ENCODE assay signal across 1 cellular context in the genomic region with DNA sequence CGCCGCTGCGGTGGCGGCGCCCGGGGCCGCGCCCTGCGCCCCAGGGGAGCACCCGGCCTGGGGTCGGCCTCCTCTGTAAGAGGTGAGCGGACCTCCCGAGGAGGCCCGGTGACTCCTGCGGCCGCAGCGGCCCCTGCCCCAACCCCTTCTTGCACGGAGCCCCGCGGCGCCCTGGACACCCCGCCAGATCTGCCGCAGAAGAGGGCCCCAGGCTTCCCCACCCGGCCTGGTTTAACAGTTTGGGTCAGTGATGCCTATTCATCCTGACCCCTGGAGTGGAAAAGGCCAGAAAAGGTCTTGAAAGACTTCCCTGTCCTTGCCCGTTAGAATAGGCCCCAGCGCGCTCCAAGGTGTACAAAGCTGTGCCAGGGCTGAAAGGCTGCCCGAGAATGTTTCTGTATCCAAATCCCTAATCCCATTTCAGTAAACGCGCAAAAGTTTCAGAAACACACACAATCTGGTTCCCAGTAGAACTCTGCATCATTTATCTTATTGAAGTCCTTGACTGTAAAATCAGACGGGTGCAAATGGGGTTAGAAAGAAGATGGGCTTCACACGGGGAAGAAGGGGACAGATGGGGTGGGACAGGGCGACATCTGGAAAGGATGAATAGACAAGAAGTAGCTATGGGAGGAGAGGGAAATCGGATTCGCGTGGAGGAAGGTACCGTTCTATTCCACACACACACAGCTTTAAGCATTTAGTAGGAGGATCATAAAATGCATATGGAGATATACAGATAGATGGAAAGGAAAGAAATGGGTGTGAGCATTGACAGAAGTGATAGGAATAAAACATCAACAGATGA.
A peak's percentile ranks its signal among the peaks of the same experiment; 100 is the strongest.
TF ChIP-seq lines count a peak whose summit lies in the region.

No MANE protein-coding gene starts in this region.

TF ChIP-seq in K562, 482 proteins besides CTCF, POLR2A, EP300 and RAD21 (continued from another document and continues in another):
- TF ChIP-seq, protein P1, sequence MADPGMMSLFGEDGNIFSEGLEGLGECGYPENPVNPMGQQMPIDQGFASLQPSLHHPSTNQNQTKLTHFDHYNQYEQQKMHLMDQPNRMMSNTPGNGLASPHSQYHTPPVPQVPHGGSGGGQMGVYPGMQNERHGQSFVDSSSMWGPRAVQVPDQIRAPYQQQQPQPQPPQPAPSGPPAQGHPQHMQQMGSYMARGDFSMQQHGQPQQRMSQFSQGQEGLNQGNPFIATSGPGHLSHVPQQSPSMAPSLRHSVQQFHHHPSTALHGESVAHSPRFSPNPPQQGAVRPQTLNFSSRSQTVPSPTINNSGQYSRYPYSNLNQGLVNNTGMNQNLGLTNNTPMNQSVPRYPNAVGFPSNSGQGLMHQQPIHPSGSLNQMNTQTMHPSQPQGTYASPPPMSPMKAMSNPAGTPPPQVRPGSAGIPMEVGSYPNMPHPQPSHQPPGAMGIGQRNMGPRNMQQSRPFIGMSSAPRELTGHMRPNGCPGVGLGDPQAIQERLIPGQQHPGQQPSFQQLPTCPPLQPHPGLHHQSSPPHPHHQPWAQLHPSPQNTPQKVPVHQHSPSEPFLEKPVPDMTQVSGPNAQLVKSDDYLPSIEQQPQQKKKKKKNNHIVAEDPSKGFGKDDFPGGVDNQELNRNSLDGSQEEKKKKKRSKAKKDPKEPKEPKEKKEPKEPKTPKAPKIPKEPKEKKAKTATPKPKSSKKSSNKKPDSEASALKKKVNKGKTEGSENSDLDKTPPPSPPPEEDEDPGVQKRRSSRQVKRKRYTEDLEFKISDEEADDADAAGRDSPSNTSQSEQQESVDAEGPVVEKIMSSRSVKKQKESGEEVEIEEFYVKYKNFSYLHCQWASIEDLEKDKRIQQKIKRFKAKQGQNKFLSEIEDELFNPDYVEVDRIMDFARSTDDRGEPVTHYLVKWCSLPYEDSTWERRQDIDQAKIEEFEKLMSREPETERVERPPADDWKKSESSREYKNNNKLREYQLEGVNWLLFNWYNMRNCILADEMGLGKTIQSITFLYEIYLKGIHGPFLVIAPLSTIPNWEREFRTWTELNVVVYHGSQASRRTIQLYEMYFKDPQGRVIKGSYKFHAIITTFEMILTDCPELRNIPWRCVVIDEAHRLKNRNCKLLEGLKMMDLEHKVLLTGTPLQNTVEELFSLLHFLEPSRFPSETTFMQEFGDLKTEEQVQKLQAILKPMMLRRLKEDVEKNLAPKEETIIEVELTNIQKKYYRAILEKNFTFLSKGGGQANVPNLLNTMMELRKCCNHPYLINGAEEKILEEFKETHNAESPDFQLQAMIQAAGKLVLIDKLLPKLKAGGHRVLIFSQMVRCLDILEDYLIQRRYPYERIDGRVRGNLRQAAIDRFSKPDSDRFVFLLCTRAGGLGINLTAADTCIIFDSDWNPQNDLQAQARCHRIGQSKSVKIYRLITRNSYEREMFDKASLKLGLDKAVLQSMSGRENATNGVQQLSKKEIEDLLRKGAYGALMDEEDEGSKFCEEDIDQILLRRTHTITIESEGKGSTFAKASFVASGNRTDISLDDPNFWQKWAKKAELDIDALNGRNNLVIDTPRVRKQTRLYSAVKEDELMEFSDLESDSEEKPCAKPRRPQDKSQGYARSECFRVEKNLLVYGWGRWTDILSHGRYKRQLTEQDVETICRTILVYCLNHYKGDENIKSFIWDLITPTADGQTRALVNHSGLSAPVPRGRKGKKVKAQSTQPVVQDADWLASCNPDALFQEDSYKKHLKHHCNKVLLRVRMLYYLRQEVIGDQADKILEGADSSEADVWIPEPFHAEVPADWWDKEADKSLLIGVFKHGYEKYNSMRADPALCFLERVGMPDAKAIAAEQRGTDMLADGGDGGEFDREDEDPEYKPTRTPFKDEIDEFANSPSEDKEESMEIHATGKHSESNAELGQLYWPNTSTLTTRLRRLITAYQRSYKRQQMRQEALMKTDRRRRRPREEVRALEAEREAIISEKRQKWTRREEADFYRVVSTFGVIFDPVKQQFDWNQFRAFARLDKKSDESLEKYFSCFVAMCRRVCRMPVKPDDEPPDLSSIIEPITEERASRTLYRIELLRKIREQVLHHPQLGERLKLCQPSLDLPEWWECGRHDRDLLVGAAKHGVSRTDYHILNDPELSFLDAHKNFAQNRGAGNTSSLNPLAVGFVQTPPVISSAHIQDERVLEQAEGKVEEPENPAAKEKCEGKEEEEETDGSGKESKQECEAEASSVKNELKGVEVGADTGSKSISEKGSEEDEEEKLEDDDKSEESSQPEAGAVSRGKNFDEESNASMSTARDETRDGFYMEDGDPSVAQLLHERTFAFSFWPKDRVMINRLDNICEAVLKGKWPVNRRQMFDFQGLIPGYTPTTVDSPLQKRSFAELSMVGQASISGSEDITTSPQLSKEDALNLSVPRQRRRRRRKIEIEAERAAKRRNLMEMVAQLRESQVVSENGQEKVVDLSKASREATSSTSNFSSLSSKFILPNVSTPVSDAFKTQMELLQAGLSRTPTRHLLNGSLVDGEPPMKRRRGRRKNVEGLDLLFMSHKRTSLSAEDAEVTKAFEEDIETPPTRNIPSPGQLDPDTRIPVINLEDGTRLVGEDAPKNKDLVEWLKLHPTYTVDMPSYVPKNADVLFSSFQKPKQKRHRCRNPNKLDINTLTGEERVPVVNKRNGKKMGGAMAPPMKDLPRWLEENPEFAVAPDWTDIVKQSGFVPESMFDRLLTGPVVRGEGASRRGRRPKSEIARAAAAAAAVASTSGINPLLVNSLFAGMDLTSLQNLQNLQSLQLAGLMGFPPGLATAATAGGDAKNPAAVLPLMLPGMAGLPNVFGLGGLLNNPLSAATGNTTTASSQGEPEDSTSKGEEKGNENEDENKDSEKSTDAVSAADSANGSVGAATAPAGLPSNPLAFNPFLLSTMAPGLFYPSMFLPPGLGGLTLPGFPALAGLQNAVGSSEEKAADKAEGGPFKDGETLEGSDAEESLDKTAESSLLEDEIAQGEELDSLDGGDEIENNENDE (IDR thresholded peaks at IDR 0.05; ENCODE audit: low read depth, low read length), result no peak
- TF ChIP-seq FUS (optimal IDR thresholded peaks at IDR 0.05; ENCODE audit: low read depth, low read length) (no peak), RHOXF2B (CRISPR knock-in tag; conservative IDR thresholded peaks at IDR 0.05) (no peak), LEF1 (IDR thresholded peaks at IDR 0.05) (no peak), SAFB2 (IDR thresholded peaks at IDR 0.05; ENCODE audit: borderline replicate concordance, low read depth, low read length, severe bottlenecking) (no peak), HDAC3 (IDR thresholded peaks at IDR 0.05; ENCODE audit: borderline replicate concordance, partially characterized antibody) (no peak), CHCHD3 (CRISPR knock-in tag; IDR thresholded peaks at IDR 0.05) (no peak), ZNF57 (CRISPR knock-in tag; IDR thresholded peaks at IDR 0.05) (0 out of 2 replicates have a peak, but pooled peaks have one; percentile 40), SMARCC2 (IDR thresholded peaks at IDR 0.05; ENCODE audit: low read depth) (no peak), SIN3A (IDR thresholded peaks at IDR 0.05; ENCODE audit: borderline replicate concordance in 2 of 2, control insufficient read depth in 1 of 2, low read depth in 2 of 2, low read length in 2 of 2) (no peak), CSDE1 (IDR thresholded peaks at IDR 0.05) (no peak), MYNN (IDR thresholded peaks at IDR 0.05) (no peak), MYNN (CRISPR knock-in tag; IDR thresholded peaks at IDR 0.05) (no peak), STAT5A (IDR thresholded peaks at IDR 0.05; ENCODE audit: borderline replicate concordance, low read length) (no peak), FIP1L1 (IDR thresholded peaks at IDR 0.05; ENCODE audit: low read depth, low read length, poor library complexity, severe bottlenecking) (no peak), ZFPM2 (CRISPR knock-in tag; IDR thresholded peaks at IDR 0.05) (no peak), KDM5B (IDR thresholded peaks at IDR 0.05; ENCODE audit: insufficient replicate concordance, low read depth, low read length) (peak; percentile 25), EP400 (IDR thresholded peaks at IDR 0.05) (0 out of 2 replicates have a peak, but pooled peaks have one; percentile 10), CHD4 (IDR thresholded peaks at IDR 0.05; ENCODE audit: insufficient read depth, insufficient replicate concordance, low read depth, low read length, poor library complexity, severe bottlenecking) (no peak), TBP (optimal IDR thresholded peaks at IDR 0.05; ENCODE audit: low read depth, low read length) (peak; percentile 24), TCFL5 (CRISPR knock-in tag; conservative IDR thresholded peaks at IDR 0.05) (no peak), HDAC8 (tag; IDR thresholded peaks at IDR 0.05) (no peak)
- TF ChIP-seq, protein P2, sequence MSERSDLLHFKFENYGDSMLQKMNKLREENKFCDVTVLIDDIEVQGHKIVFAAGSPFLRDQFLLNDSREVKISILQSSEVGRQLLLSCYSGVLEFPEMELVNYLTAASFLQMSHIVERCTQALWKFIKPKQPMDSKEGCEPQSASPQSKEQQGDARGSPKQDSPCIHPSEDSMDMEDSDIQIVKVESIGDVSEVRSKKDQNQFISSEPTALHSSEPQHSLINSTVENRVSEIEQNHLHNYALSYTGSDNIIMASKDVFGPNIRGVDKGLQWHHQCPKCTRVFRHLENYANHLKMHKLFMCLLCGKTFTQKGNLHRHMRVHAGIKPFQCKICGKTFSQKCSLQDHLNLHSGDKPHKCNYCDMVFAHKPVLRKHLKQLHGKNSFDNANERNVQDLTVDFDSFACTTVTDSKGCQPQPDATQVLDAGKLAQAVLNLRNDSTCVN (CRISPR knock-in tag; IDR thresholded peaks at IDR 0.05), result 0 out of 2 replicates have a peak, but pooled peaks have one; percentile 46
- TF ChIP-seq, protein P3, sequence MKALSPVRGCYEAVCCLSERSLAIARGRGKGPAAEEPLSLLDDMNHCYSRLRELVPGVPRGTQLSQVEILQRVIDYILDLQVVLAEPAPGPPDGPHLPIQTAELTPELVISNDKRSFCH (CRISPR knock-in tag; IDR thresholded peaks at IDR 0.05), result no peak
- TF ChIP-seq, protein P3 (tag; IDR thresholded peaks at IDR 0.05), result no peak
- TF ChIP-seq, protein P4, sequence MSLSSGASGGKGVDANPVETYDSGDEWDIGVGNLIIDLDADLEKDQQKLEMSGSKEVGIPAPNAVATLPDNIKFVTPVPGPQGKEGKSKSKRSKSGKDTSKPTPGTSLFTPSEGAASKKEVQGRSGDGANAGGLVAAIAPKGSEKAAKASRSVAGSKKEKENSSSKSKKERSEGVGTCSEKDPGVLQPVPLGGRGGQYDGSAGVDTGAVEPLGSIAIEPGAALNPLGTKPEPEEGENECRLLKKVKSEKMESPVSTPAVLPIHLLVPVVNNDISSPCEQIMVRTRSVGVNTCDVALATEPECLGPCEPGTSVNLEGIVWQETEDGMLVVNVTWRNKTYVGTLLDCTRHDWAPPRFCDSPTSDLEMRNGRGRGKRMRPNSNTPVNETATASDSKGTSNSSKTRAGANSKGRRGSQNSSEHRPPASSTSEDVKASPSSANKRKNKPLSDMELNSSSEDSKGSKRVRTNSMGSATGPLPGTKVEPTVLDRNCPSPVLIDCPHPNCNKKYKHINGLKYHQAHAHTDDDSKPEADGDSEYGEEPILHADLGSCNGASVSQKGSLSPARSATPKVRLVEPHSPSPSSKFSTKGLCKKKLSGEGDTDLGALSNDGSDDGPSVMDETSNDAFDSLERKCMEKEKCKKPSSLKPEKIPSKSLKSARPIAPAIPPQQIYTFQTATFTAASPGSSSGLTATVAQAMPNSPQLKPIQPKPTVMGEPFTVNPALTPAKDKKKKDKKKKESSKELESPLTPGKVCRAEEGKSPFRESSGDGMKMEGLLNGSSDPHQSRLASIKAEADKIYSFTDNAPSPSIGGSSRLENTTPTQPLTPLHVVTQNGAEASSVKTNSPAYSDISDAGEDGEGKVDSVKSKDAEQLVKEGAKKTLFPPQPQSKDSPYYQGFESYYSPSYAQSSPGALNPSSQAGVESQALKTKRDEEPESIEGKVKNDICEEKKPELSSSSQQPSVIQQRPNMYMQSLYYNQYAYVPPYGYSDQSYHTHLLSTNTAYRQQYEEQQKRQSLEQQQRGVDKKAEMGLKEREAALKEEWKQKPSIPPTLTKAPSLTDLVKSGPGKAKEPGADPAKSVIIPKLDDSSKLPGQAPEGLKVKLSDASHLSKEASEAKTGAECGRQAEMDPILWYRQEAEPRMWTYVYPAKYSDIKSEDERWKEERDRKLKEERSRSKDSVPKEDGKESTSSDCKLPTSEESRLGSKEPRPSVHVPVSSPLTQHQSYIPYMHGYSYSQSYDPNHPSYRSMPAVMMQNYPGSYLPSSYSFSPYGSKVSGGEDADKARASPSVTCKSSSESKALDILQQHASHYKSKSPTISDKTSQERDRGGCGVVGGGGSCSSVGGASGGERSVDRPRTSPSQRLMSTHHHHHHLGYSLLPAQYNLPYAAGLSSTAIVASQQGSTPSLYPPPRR (CRISPR knock-in tag; IDR thresholded peaks at IDR 0.05; ENCODE audit: borderline replicate concordance), result no peak
